8 cellular contexts compared by ENCODE assay signal in genomic region chr9:105405514-105406131, GRCh38. TPM values are rescaled to one million over a fixed set of nuclear protein-coding genes. Genes with fewer than 3 reads are reported as not detected.
DNase-seq lines count a peak whose midpoint lies in the region; ATAC-seq and TF ChIP-seq lines count a peak whose summit lies in the region.

No MANE protein-coding gene starts in this region.

- TF ChIP-seq CTCF in WERI-Rb-1 (IDR thresholded peaks at IDR 0.05; ENCODE audit: low read depth, low read length): no peak
- TF ChIP-seq CTCF in foreskin fibroblast (IDR thresholded peaks at IDR 0.05; ENCODE audit: low read depth, low read length): no peak
- TF ChIP-seq CTCF in PC-9 (conservative IDR thresholded peaks at IDR 0.05): no peak
- TF ChIP-seq CTCF in Peyer's patch (IDR thresholded peaks at IDR 0.05): no peak
- no peak for TF ChIP-seq CTCF in nephron progenitor cell (IDR thresholded peaks at IDR 0.05)

- H3K36me3 ChIP-seq in CD8-positive, alpha-beta memory T cell (ENCODE audit: insufficient read depth, low read length): no peaks in the 10 kb centered on the region
- no peaks in the 10 kb centered on the region for H3K36me3 ChIP-seq in WERI-Rb-1
- no peaks in the 10 kb centered on the region for H3K36me3 ChIP-seq in PC-9 (ENCODE audit: low read depth)
- no peaks in the 10 kb centered on the region for H3K36me3 ChIP-seq in Peyer's patch

- peaks cover 0 to 32% (median 21%) of the 10 kb centered on the region in 5 donors for H3K9me3 Mint-ChIP-seq in CD8-positive, alpha-beta memory T cell
- peaks cover 25% of the 10 kb centered on the region for H3K9me3 Mint-ChIP-seq in nephron progenitor cell

- CTCF ChIA-PET in CD8-positive, alpha-beta memory T cell (lab: Charles Lee): interaction anchor here (0.6 to 1.7 kb wide), 4 partner anchors 9 to 246 kb away, joined by 3 to 4 read pairs (median 3); partner anchors contain the start of gene SLC44A1
- CTCF ChIA-PET in PC-9 (lab: Charles Lee): interaction anchor here (0.6 to 0.7 kb wide), 2 partner anchors 28 to 41 kb away, joined by 3 to 4 read pairs; no protein-coding TSS in a partner anchor

- H3F3A ChIP-seq in PC-9 (ENCODE audit: insufficient read depth, low read depth): no peaks in the 10 kb centered on the region

- H3K4me2 ChIP-seq in PC-9: no peak overlapping the region

- ATAC-seq in GM19467 (IDR thresholded peaks at IDR 0.05; ENCODE audit: unreplicated experiment): peak; percentile 94
- ATAC-seq in HG03558 (IDR thresholded peaks at IDR 0.05; ENCODE audit: extremely low read depth, unreplicated experiment): peak; percentile 96

- no peaks in the 10 kb centered on the region for H3K9me3 ChIP-seq in CD8-positive, alpha-beta memory T cell (ENCODE audit: low read length)
- H3K9me3 ChIP-seq in WERI-Rb-1 (ENCODE audit: severe bottlenecking) (peaks cover 14% of the 10 kb centered on the region), PC-9 (ENCODE audit: insufficient read depth, low read depth) (peaks cover 4% of the 10 kb centered on the region; the same call in 1 of the 2 replicates), Peyer's patch (no peaks in the 10 kb centered on the region)

- peaks cover 0 to 14% (median 0%) of the 10 kb centered on the region in 3 donors for H3K36me3 Mint-ChIP-seq in CD8-positive, alpha-beta memory T cell
- H3K36me3 Mint-ChIP-seq in nephron progenitor cell (ENCODE audit: low read depth): peaks cover 12% of the 10 kb centered on the region

- BruUV-seq in PC-9 (replicated peaks; lab: Mats Ljungman, UMichigan): no TSS peak

- peak; percentile 15 to 91 (median 77) for DNase-seq in CD8-positive, alpha-beta memory T cell
- peak; percentile 93 for DNase-seq in WERI-Rb-1
- DNase-seq in foreskin fibroblast: peak; percentile 35 to 57
- no peak for DNase-seq in PC-9
- no peak for DNase-seq in Peyer's patch
- no peak for DNase-seq in nephron progenitor cell

- no peak overlapping the region for H2AFZ ChIP-seq in PC-9

- H3K4me3 ChIP-seq in CD8-positive, alpha-beta memory T cell (ENCODE audit: low read length): peak overlapping the region; percentile 31
- H3K4me3 ChIP-seq in WERI-Rb-1 (ENCODE audit: low read depth, low read length) (no peak overlapping the region), foreskin fibroblast (ENCODE audit: low read depth in 1 of 2, low read length in 2 of 2) (no peak overlapping the region), PC-9 (no peak overlapping the region), Peyer's patch (no peak overlapping the region)

- no peak for TF ChIP-seq POLR2A in Peyer's patch (IDR thresholded peaks at IDR 0.05)

- no peaks in the 10 kb centered on the region for H3K79me2 ChIP-seq in PC-9 (ENCODE audit: low read depth)

- no peak overlapping the region for H3K27ac ChIP-seq in CD8-positive, alpha-beta memory T cell (ENCODE audit: low read depth, low read length)
- peak overlapping the region; percentile 83 for H3K27ac ChIP-seq in WERI-Rb-1
- no peak overlapping the region for H3K27ac ChIP-seq in PC-9
- no peak overlapping the region for H3K27ac ChIP-seq in Peyer's patch

- H4K20me1 ChIP-seq in PC-9 (ENCODE audit: insufficient read depth): no peaks in the 10 kb centered on the region

- peaks cover 32 to 33% (median 33%) of the 10 kb centered on the region in 3 donors for H3K4me1 Mint-ChIP-seq in CD8-positive, alpha-beta memory T cell
- H3K4me1 Mint-ChIP-seq in nephron progenitor cell: peaks cover 23% of the 10 kb centered on the region

- peaks cover 44% of the 10 kb centered on the region for H3K27me3 ChIP-seq in CD8-positive, alpha-beta memory T cell (ENCODE audit: insufficient read depth, low read length, poor library complexity, severe bottlenecking)
- H3K27me3 ChIP-seq in WERI-Rb-1 (ENCODE audit: insufficient read depth, low read depth, severe bottlenecking) (no peaks in the 10 kb centered on the region), PC-9 (ENCODE audit: insufficient read depth, low read depth) (no peaks in the 10 kb centered on the region), Peyer's patch (no peaks in the 10 kb centered on the region)

- H3K4me1 ChIP-seq in CD8-positive, alpha-beta memory T cell (ENCODE audit: insufficient read depth, low read length): peaks cover 21% of the 10 kb centered on the region
- H3K4me1 ChIP-seq in PC-9 (replicated peaks; ENCODE audit: insufficient read depth) (no peaks in the 10 kb centered on the region), Peyer's patch (no peaks in the 10 kb centered on the region)

- no peaks in the 10 kb centered on the region for H3K9me2 ChIP-seq in PC-9 (ENCODE audit: insufficient read depth)

- intact Hi-C loops in PC-9 (cut with micrococcal nuclease; ENCODE audit: unreplicated experiment): no loop called here

- H3K4me3 Mint-ChIP-seq in CD8-positive, alpha-beta memory T cell: peak overlapping the region; percentile 33 to 72 (median 57)
- no peak overlapping the region for H3K4me3 Mint-ChIP-seq in nephron progenitor cell

- peak overlapping the region in 6 of 8 donors; percentile 60 to 83 (median 72) for H3K27ac Mint-ChIP-seq in CD8-positive, alpha-beta memory T cell
- no peak overlapping the region for H3K27ac Mint-ChIP-seq in nephron progenitor cell

- H3K27me3 Mint-ChIP-seq in CD8-positive, alpha-beta memory T cell: peaks cover 62 to 70% of the 10 kb centered on the region in 2 donors
- no peaks in the 10 kb centered on the region for H3K27me3 Mint-ChIP-seq in nephron progenitor cell (ENCODE audit: low read depth, poor library complexity)

- POLR2A ChIA-PET in CD8-positive, alpha-beta memory T cell (lab: Charles Lee): interaction anchor here (1.5 kb wide), 1 partner anchor 278 kb away, joined by 4 read pairs; no protein-coding TSS in a partner anchor
- POLR2A ChIA-PET in PC-9 (lab: Charles Lee; ENCODE audit: unreplicated experiment): no interaction called here

RNA-seq across cellular contexts. Expression of gene FSD1L, which starts 42.2 kb away (rescaled TPM):
- 1 to 10 TPM; 3.8 to 4.3 TPM for total RNA-seq in CD8-positive, alpha-beta memory T cell
- polyA plus RNA-seq in CD8-positive, alpha-beta memory T cell: 0.53 TPM
- 4.2 and 5.6 TPM in 2 replicates for total RNA-seq in PC-9 (2021)
- 10 to 100 TPM; 10.1 to 24.3 (median 13.7) TPM for total RNA-seq in Peyer's patch

Comparison
In these comparisons a context has a peak if more than half of its experiments do, and no peak if none do; other contexts are left out.
1. DNase-seq: peak in CD8-positive, alpha-beta memory T cell (5 of 5), WERI-Rb-1 (single experiment) and foreskin fibroblast (2 of 2); none in PC-9 (0 of 2), Peyer's patch (0 of 3) and nephron progenitor cell (single experiment).